In the genomic region with DNA sequence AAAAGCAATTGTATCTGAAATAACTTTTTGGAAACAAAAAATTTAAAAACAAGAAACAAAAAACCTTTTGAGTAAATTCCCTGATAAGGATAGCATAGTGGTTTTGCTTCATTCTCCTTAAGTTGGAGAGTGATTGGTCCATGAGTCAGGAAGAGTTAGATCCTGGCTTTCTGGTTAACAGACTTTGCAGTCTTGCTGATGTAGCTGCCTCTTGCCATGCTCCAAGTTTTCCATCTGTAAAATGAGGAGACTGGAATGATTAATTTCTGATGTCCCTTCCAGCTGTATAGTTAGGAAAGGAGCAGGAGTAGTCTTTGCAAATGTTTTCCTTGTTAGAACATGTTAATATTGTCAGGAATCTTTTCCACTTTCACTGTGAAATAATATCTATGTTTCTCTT, we compare ENCODE assay signal across 22 cellular contexts.
"Had no signal": no experiment of that assay in that cellular context is flagged by ENCODE, and none has a peak within 500 bp of the region (broad histone marks: within the 10 kb centered on the region; RNA-seq: fewer than 3 reads in every experiment).

No MANE protein-coding gene starts in this region.

- H3K27me3 ChIP-seq: gastrocnemius medialis, right lobe of liver, vagina had no signal

- H3K27ac ChIP-seq: gastrocnemius medialis, left ventricle myocardium inferior, right lobe of liver, vagina had no signal

- H3K36me3 ChIP-seq: gastrocnemius medialis, left ventricle myocardium inferior, right lobe of liver, vagina had no signal

- FAIRE-seq: bronchial epithelial cell, islet of Langerhans had no signal

- H3K9me3 ChIP-seq: gastrocnemius medialis, right lobe of liver, vagina had no signal

- H3K4me3 ChIP-seq: gastrocnemius medialis, left ventricle myocardium inferior, lung, right lobe of liver, vagina had no signal

- DNase-seq: activated B cell treated with CpG ODN at 0.5 μM for 24 hours; activated CD4-positive, alpha-beta T cell treated with anti-CD3 and anti-CD28 coated beads, Interleukin-2, amount 50 U/mL, for 1 hour; activated CD8-positive, alpha-beta T cell treated with anti-CD3 and anti-CD28 coated beads for 36 hours; activated naive CD8-positive, alpha-beta T cell treated with anti-CD3 and anti-CD28 coated beads, Interleukin-2, amount 50 U/mL, for 24 hours; activated T-cell treated with anti-CD3 and anti-CD28 coated beads, Interleukin-2, amount 50 U/mL, for 4 hours; amygdala; endodermal cell; gastrocnemius medialis; glutamatergic neuron; left ventricle myocardium inferior; mesendoderm; natural killer cell; right lobe of liver; stimulated activated CD4-positive, alpha-beta T cell treated with anti-CD3 and anti-CD28 coated beads, Interleukin-12 subunit alpha, Interleukin-12 subunit beta, amount 100 ng/mL, for 4 hours; stimulated activated CD4-positive, alpha-beta T cell treated with anti-CD3 and anti-CD28 coated beads, Interleukin-4, amount 100 ng/mL, for 1 hour; substantia nigra; T-helper 17 cell; T1000 had no signal

- H3K4me1 ChIP-seq: left ventricle myocardium inferior, right lobe of liver, vagina had no signal
